11 cellular contexts compared by ENCODE assay signal in genomic region chr5:176743828-176744583, GRCh38.
A peak's percentile ranks its signal among the peaks of the same experiment; 100 is the strongest.
DNase-seq lines count a peak whose midpoint lies in the region; TF ChIP-seq lines count a peak whose summit lies in the region.
"Had no signal": no experiment of that assay in that cellular context is flagged by ENCODE, and none has a peak within 500 bp of the region (broad histone marks: within the 10 kb centered on the region; RNA-seq: fewer than 3 reads in every experiment).

No MANE protein-coding gene starts in this region.

- H3K27me3 ChIP-seq in hepatocyte, result peaks cover 58% of the 10 kb centered on the region

- H3K4me3 ChIP-seq in hepatocyte, result no peak overlapping the region

- no peaks in the 10 kb centered on the region for H4K20me1 ChIP-seq in hepatocyte (ENCODE audit: insufficient read depth, poor library complexity, severe bottlenecking)

- 43% methylated on average over 27 of the region's 27 CpGs for WGBS in hepatocyte (ENCODE audit: low lambda C conversion rate, missing lambda C conversion rate)

- H3K27ac ChIP-seq in hepatocyte, result no peak overlapping the region

- H3K9me3 Mint-ChIP-seq in progenitor cell of endocrine pancreas (ENCODE audit: low read depth), result no peaks in the 10 kb centered on the region
- H3K9me3 Mint-ChIP-seq: activated T-helper 17 cell treated with anti-CD3 and anti-CD28 coated beads, Interleukin-2, amount 50 U/mL, for 72 hours; HFFc6 had no signal

- peaks cover 6% of the 10 kb centered on the region for H3K4me1 ChIP-seq in hepatocyte (ENCODE audit: insufficient read depth)

- peak overlapping the region; percentile 53 for H3K4me3 Mint-ChIP-seq in progenitor cell of endocrine pancreas (ENCODE audit: low read depth)
- H3K4me3 Mint-ChIP-seq: activated T-helper 17 cell treated with anti-CD3 and anti-CD28 coated beads, Interleukin-2, amount 50 U/mL, for 72 hours; HFFc6 had no signal

- peak overlapping the region; percentile 84 for H3K4me2 ChIP-seq in hepatocyte

- H3K36me3 Mint-ChIP-seq in progenitor cell of endocrine pancreas (ENCODE audit: insufficient read depth), result no peaks in the 10 kb centered on the region

- H3K79me2 ChIP-seq in hepatocyte, result no peaks in the 10 kb centered on the region

- H3K4me1 Mint-ChIP-seq in progenitor cell of endocrine pancreas (ENCODE audit: low read depth), result peaks cover 9% of the 10 kb centered on the region

- H3K9me3 ChIP-seq in hepatocyte (ENCODE audit: low read depth), result no peaks in the 10 kb centered on the region

- no peaks in the 10 kb centered on the region for H3K36me3 ChIP-seq in hepatocyte (replicated peaks; ENCODE audit: insufficient read depth, low read depth)

- no peak overlapping the region for H3K27ac Mint-ChIP-seq in progenitor cell of endocrine pancreas
- H3K27ac Mint-ChIP-seq: activated T-helper 17 cell treated with anti-CD3 and anti-CD28 coated beads, Interleukin-2, amount 50 U/mL, for 72 hours; HFFc6 had no signal

- H3K9me2 ChIP-seq in hepatocyte (replicated peaks; ENCODE audit: insufficient read depth), result no peaks in the 10 kb centered on the region

- TF ChIP-seq CTCF in hepatocyte (IDR thresholded peaks at IDR 0.05; ENCODE audit: poor library complexity) (no peak), progenitor cell of endocrine pancreas (IDR thresholded peaks at IDR 0.05; ENCODE audit: unreplicated experiment) (no peak)

- H3K27me3 Mint-ChIP-seq in progenitor cell of endocrine pancreas, result peaks cover 66% of the 10 kb centered on the region

- H2AFZ ChIP-seq in hepatocyte, result peak overlapping the region; percentile 28

- DNase-seq in NCI-H1092 treated with DMSO at 0.1 percent for 48 hours (lab: John Stamatoyannopoulos, UW), result peak; percentile 61
- DNase-seq in NCI-H1092 (lab: John Stamatoyannopoulos, UW), result no peak
- peak; percentile 51 for DNase-seq in NCI-H69 (lab: John Stamatoyannopoulos, UW)
- DNase-seq in hepatocyte (ENCODE audit: low spot score), result no peak
- no peak for DNase-seq in progenitor cell of endocrine pancreas (ENCODE audit: low spot score, unreplicated experiment)
- DNase-seq in GM19240 (ENCODE audit: insufficient read length, low spot score), result no peak
- no peak for DNase-seq in SW480 (ENCODE audit: low spot score)
- DNase-seq in activated gamma-delta T cell (lab: John Stamatoyannopoulos, UW), result no peak
- DNase-seq: HFFc6, NCI-H1694 had no signal

Comparison
In these comparisons a context has a peak if more than half of its experiments do, and no peak if none do; other contexts are left out.
1. DNase-seq: peak in NCI-H1092 treated with DMSO at 0.1 percent for 48 hours (single experiment) and NCI-H69 (single experiment); none in NCI-H1092 (single experiment), hepatocyte (single experiment), progenitor cell of endocrine pancreas (single experiment), GM19240 (single experiment), SW480 (single experiment) and activated gamma-delta T cell (single experiment).